Comparison of ENCODE assay signal across 24 cellular contexts in genomic region chr20:41040855-41041254, GRCh38. TPM values are rescaled to one million over a fixed set of nuclear protein-coding genes. Genes with fewer than 3 reads are reported as not detected.
DNase-seq lines count a peak whose midpoint lies in the region; ATAC-seq and TF ChIP-seq lines count a peak whose summit lies in the region.
"Had no signal": no experiment of that assay in that cellular context is flagged by ENCODE, and none has a peak within 500 bp of the region (broad histone marks: within the 10 kb centered on the region; RNA-seq: fewer than 3 reads in every experiment).

No MANE protein-coding gene starts in this region.

- ATAC-seq in right lobe of liver = no peak
- no peak for ATAC-seq in GM19397 (IDR thresholded peaks at IDR 0.05; ENCODE audit: unreplicated experiment)
- ATAC-seq: HepG2, left lung had no signal

- H3K4me3 Mint-ChIP-seq in activated T-cell treated with anti-CD3 and anti-CD28 coated beads, Interleukin-2, amount 50 U/mL, for 24 hours = no peak overlapping the region
- H3K4me3 Mint-ChIP-seq in CD8-positive, alpha-beta memory T cell = peak overlapping the region in 4 of 7 donors; percentile 15 to 61 (median 35)
- H3K4me3 Mint-ChIP-seq in T-helper 2 cell treated with Interferon-gamma antibody and Interleukin-4, amounts not matched to agents 5 μg/mL and 100 μg/mL, for 36 hours = peak overlapping the region; percentile 76
- H3K4me3 Mint-ChIP-seq: activated B cell treated with CpG ODN at 0.5 μM for 24 hours, H9 had no signal

- no peak for TF ChIP-seq CTCF in neutrophil (IDR thresholded peaks at IDR 0.05)
- TF ChIP-seq CTCF in right lobe of liver (IDR thresholded peaks at IDR 0.05) = no peak

- TF ChIP-seq POLR2A in right lobe of liver (IDR thresholded peaks at IDR 0.05) = no peak

- H3K9me3 ChIP-seq in CD8-positive, alpha-beta memory T cell (ENCODE audit: low read length) = no peaks in the 10 kb centered on the region
- H3K9me3 ChIP-seq in neutrophil (no peaks in the 10 kb centered on the region), right lobe of liver (no peaks in the 10 kb centered on the region)
- H3K9me3 ChIP-seq: BE2C, left lung, tibial artery had no signal

- no peaks in the 10 kb centered on the region for H3K9me3 Mint-ChIP-seq in activated T-cell treated with anti-CD3 and anti-CD28 coated beads, Interleukin-2, amount 50 U/mL, for 24 hours
- H3K9me3 Mint-ChIP-seq in CD8-positive, alpha-beta memory T cell = no peaks in the 10 kb centered on the region
- H3K9me3 Mint-ChIP-seq in T-helper 2 cell treated with Interferon-gamma antibody and Interleukin-4, amounts not matched to agents 5 μg/mL and 100 μg/mL, for 36 hours = no peaks in the 10 kb centered on the region
- H3K9me3 Mint-ChIP-seq: activated B cell treated with CpG ODN at 0.5 μM for 24 hours; H9; stimulated activated naive CD8-positive, alpha-beta T cell treated with anti-CD3 and anti-CD28 coated beads, Interleukin-15, Interleukin-2, amounts not matched to agents 100 ng/mL and 50 ng/mL, for 24 hours had no signal

- peaks cover 69% of the 10 kb centered on the region for H3K4me1 ChIP-seq in CD8-positive, alpha-beta memory T cell (ENCODE audit: insufficient read depth, low read length)
- peaks cover 0 to 6% of the 10 kb centered on the region in 2 experiments for H3K4me1 ChIP-seq in neutrophil (ENCODE audit: control insufficient read depth in 1 of 2, insufficient read depth in 1 of 2, low read depth in 1 of 2, low read length in 1 of 2)
- H3K4me1 ChIP-seq in right lobe of liver = peaks cover 0 to 5% (median under 1%) of the 10 kb centered on the region in 4 donors

- H3K27ac Mint-ChIP-seq in activated T-cell treated with anti-CD3 and anti-CD28 coated beads, Interleukin-2, amount 50 U/mL, for 24 hours = peak overlapping the region; percentile 45
- peak overlapping the region in 6 of 8 donors; percentile 4 to 63 (median 33) for H3K27ac Mint-ChIP-seq in CD8-positive, alpha-beta memory T cell
- peak overlapping the region; percentile 79 for H3K27ac Mint-ChIP-seq in T-helper 2 cell treated with Interferon-gamma antibody and Interleukin-4, amounts not matched to agents 5 μg/mL and 100 μg/mL, for 36 hours
- H3K27ac Mint-ChIP-seq: activated B cell treated with CpG ODN at 0.5 μM for 24 hours, H9 had no signal

- H3K4me3 ChIP-seq in CD8-positive, alpha-beta memory T cell (ENCODE audit: low read length) = no peak overlapping the region
- H3K4me3 ChIP-seq in neutrophil (ENCODE audit: low read depth in 1 of 2, low read length in 1 of 2) (no peak overlapping the region), right lobe of liver (no peak overlapping the region)
- H3K4me3 ChIP-seq: left lung, tibial artery had no signal

- no peaks in the 10 kb centered on the region for H3K27me3 ChIP-seq in CD8-positive, alpha-beta memory T cell (ENCODE audit: insufficient read depth, low read length, poor library complexity, severe bottlenecking)
- H3K27me3 ChIP-seq in neutrophil = no peaks in the 10 kb centered on the region
- no peaks in the 10 kb centered on the region for H3K27me3 ChIP-seq in right lobe of liver
- H3K27me3 ChIP-seq: BE2C, brain microvascular endothelial cell, left lung, tibial artery had no signal

- DNase-seq in activated T-cell treated with anti-CD3 and anti-CD28 coated beads, Interleukin-2, amount 50 U/mL, for 24 hours = no peak
- DNase-seq in activated T-cell treated with anti-CD3 and anti-CD28 coated beads, Interleukin-2, amount 50 U/mL, for 1 hour = no peak
- no peak for DNase-seq in CD8-positive, alpha-beta memory T cell
- no peak for DNase-seq in T-helper 2 cell treated with Interferon-gamma antibody and Interleukin-4, amounts not matched to agents 5 μg/mL and 100 μg/mL, for 36 hours (ENCODE audit: low spot score)
- DNase-seq in right lobe of liver = no peak
- DNase-seq: activated B cell treated with CpG ODN at 0.5 μM for 24 hours; activated effector memory CD4-positive, alpha-beta T cell treated with Interleukin-2 at 50 U/mL for 16 hours; amniotic stem cell; BE2C; brain microvascular endothelial cell; Calu3; DMS79 treated with DMSO at 0.1 percent for 48 hours; H9; left lung; NCI-H1105; NCI-H1930; NCI-H526 treated with DMSO at 0.1 percent for 48 hours; occipital lobe; SHP77; tibial artery had no signal

- no peaks in the 10 kb centered on the region for H3K36me3 ChIP-seq in CD8-positive, alpha-beta memory T cell (ENCODE audit: insufficient read depth, low read length)
- peaks cover 4% of the 10 kb centered on the region for H3K36me3 ChIP-seq in neutrophil
- H3K36me3 ChIP-seq in right lobe of liver = no peaks in the 10 kb centered on the region
- H3K36me3 ChIP-seq: tibial artery had no signal

- WGBS in right lobe of liver (ENCODE audit: insufficient coverage, low coverage, low lambda C conversion rate, missing lambda C conversion rate) = 71% methylated on average over 1 of the region's 1 CpG

- POLR2A ChIA-PET in CD8-positive, alpha-beta memory T cell (lab: Charles Lee) = no interaction called here

- peaks cover 79% of the 10 kb centered on the region for H3K36me3 Mint-ChIP-seq in activated T-cell treated with anti-CD3 and anti-CD28 coated beads, Interleukin-2, amount 50 U/mL, for 24 hours (ENCODE audit: low read depth)
- peaks cover 0 to 10% (median 9%) of the 10 kb centered on the region in 3 donors for H3K36me3 Mint-ChIP-seq in CD8-positive, alpha-beta memory T cell
- peaks cover 33% of the 10 kb centered on the region for H3K36me3 Mint-ChIP-seq in T-helper 2 cell treated with Interferon-gamma antibody and Interleukin-4, amounts not matched to agents 5 μg/mL and 100 μg/mL, for 36 hours (ENCODE audit: low read depth)

- H3K27ac ChIP-seq in CD8-positive, alpha-beta memory T cell (ENCODE audit: low read depth, low read length) = no peak overlapping the region
- H3K27ac ChIP-seq in neutrophil = peak overlapping the region; percentile 34
- H3K27ac ChIP-seq in right lobe of liver = no peak overlapping the region
- H3K27ac ChIP-seq: brain microvascular endothelial cell, tibial artery had no signal

- CTCF ChIA-PET in CD8-positive, alpha-beta memory T cell (lab: Charles Lee) = interaction anchor here (1.0 to 2.1 kb wide), 2 partner anchors 9 to 54 kb away, joined by 3 to 7 read pairs; no protein-coding TSS in a partner anchor

- no peaks in the 10 kb centered on the region for H3K27me3 Mint-ChIP-seq in activated T-cell treated with anti-CD3 and anti-CD28 coated beads, Interleukin-2, amount 50 U/mL, for 24 hours
- no peaks in the 10 kb centered on the region for H3K27me3 Mint-ChIP-seq in CD8-positive, alpha-beta memory T cell
- no peaks in the 10 kb centered on the region for H3K27me3 Mint-ChIP-seq in T-helper 2 cell treated with Interferon-gamma antibody and Interleukin-4, amounts not matched to agents 5 μg/mL and 100 μg/mL, for 36 hours (ENCODE audit: low read depth)
- H3K27me3 Mint-ChIP-seq: activated B cell treated with CpG ODN at 0.5 μM for 24 hours; stimulated activated naive CD8-positive, alpha-beta T cell treated with anti-CD3 and anti-CD28 coated beads, Interleukin-15, Interleukin-2, amounts not matched to agents 100 ng/mL and 50 ng/mL, for 24 hours had no signal

- intact Hi-C loops in right lobe of liver (cut with DNase I) = no loop called here

- H3K4me1 Mint-ChIP-seq in activated T-cell treated with anti-CD3 and anti-CD28 coated beads, Interleukin-2, amount 50 U/mL, for 24 hours (ENCODE audit: low read depth) = peaks cover 87% of the 10 kb centered on the region
- H3K4me1 Mint-ChIP-seq in CD8-positive, alpha-beta memory T cell = peaks cover 76 to 93% (median 93%) of the 10 kb centered on the region in 3 donors
- H3K4me1 Mint-ChIP-seq in T-helper 2 cell treated with Interferon-gamma antibody and Interleukin-4, amounts not matched to agents 5 μg/mL and 100 μg/mL, for 36 hours (ENCODE audit: low read depth) = peaks cover 75% of the 10 kb centered on the region

RNA-seq across cellular contexts. Expression of gene TOP1, which starts 12.2 kb away (rescaled TPM):
- 100 to 1,000 TPM in 1 of 2 experiments, 10 to 100 TPM in 1; 98.5 to 103 TPM for total RNA-seq in CD8-positive, alpha-beta memory T cell
- polyA plus RNA-seq in CD8-positive, alpha-beta memory T cell = 15.0 TPM
- total RNA-seq in right lobe of liver = 10 to 100 TPM; 17.3 to 29.7 (median 25.5) TPM
